ENCODE assay signal across 15 cellular contexts in the genomic region with DNA sequence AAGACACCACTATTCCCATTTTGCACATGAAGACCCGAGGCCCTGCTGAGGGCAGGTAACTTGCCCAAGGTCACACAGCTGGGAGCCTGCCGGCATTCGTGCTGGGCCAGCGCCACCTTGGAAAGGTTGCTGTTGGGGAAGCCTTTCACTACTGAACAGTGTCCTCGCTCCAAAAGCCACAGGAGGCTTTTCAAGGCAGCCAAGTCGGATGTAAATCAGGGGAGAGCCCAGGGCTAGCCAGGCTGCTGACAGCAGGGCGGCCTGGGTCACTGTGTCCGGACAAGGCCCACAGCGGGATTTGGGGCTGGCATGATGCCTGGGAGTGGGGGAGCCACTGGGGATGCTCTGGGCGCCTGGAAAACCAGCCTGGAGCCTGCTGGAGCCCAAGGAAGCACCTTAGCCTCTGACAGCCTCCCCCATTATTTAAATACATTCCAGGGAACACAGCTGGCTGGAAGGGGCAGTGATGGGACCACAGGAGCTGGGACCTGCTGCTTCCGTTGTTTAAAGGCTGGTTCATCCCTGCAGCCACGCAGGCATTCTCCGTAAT. TPM values are rescaled to one million over a fixed set of nuclear protein-coding genes. Genes with fewer than 3 reads are reported as not detected.
DNase-seq lines count a peak whose midpoint lies in the region; ATAC-seq and TF ChIP-seq lines count a peak whose summit lies in the region.
"Had no signal": no experiment of that assay in that cellular context is flagged by ENCODE, and none has a peak within 500 bp of the region (broad histone marks: within the 10 kb centered on the region; RNA-seq: fewer than 3 reads in every experiment).

No MANE protein-coding gene starts in this region.

- H3K27ac Mint-ChIP-seq in HFFc6 (peak overlapping the region; percentile 90), T-helper 17 cell (peak overlapping the region; percentile 41)
- H3K27ac Mint-ChIP-seq in stimulated activated memory B cell treated with anti-CD40 and anti-IgM and Interleukin-4, amounts not matched to agents 10 μg/mL and 1 μg/mL and 100 μg/mL, for 72 hours, result peak overlapping the region; percentile 91
- H3K27ac Mint-ChIP-seq in activated CD4-positive, alpha-beta memory T cell treated with anti-CD3 and anti-CD28 coated beads for 36 hours, result no peak overlapping the region
- H3K27ac Mint-ChIP-seq: immature natural killer cell, natural killer cell had no signal

- peaks cover 74% of the 10 kb centered on the region for H3K4me1 Mint-ChIP-seq in HFFc6 (ENCODE audit: low read depth)
- peaks cover 19% of the 10 kb centered on the region for H3K4me1 Mint-ChIP-seq in T-helper 17 cell
- H3K4me1 Mint-ChIP-seq in stimulated activated memory B cell treated with anti-CD40 and anti-IgM and Interleukin-4, amounts not matched to agents 10 μg/mL and 1 μg/mL and 100 μg/mL, for 72 hours, result peaks cover 81% of the 10 kb centered on the region
- peaks cover 28% of the 10 kb centered on the region for H3K4me1 Mint-ChIP-seq in activated CD4-positive, alpha-beta memory T cell treated with anti-CD3 and anti-CD28 coated beads for 36 hours (ENCODE audit: low read depth)

- H3K36me3 Mint-ChIP-seq in HFFc6 (ENCODE audit: low read depth) (peaks cover 33% of the 10 kb centered on the region), T-helper 17 cell (ENCODE audit: low read depth) (peaks cover 4% of the 10 kb centered on the region)
- peaks cover 51% of the 10 kb centered on the region for H3K36me3 Mint-ChIP-seq in stimulated activated memory B cell treated with anti-CD40 and anti-IgM and Interleukin-4, amounts not matched to agents 10 μg/mL and 1 μg/mL and 100 μg/mL, for 72 hours
- peaks cover 13% of the 10 kb centered on the region for H3K36me3 Mint-ChIP-seq in activated CD4-positive, alpha-beta memory T cell treated with anti-CD3 and anti-CD28 coated beads for 36 hours
- H3K36me3 Mint-ChIP-seq: natural killer cell had no signal

- TF ChIP-seq CTCF in HFFc6 (IDR thresholded peaks at IDR 0.05), result no peak

- DNase-seq in HFFc6 (no peak), T-helper 17 cell (no peak), iPS-NIHi11 (ENCODE audit: low spot score) (peak; percentile 47), NCI-H510A (lab: John Stamatoyannopoulos, UW) (no peak), HT-29 (ENCODE audit: low spot score) (no peak), NCI-H82 (lab: John Stamatoyannopoulos, UW) (no peak)
- DNase-seq in activated CD4-positive, alpha-beta memory T cell treated with anti-CD3 and anti-CD28 coated beads for 36 hours, result no peak
- DNase-seq: activated CD4-positive, CD25-positive, alpha-beta regulatory T cell treated with anti-CD3 and anti-CD28 coated beads, Interleukin-2, amount 50 U/mL, for 72 hours; immature natural killer cell; natural killer cell; NCI-H345; SHP77; stimulated activated naive CD4-positive, alpha-beta T cell had no signal

- no peaks in the 10 kb centered on the region for H3K9me3 ChIP-seq in T-helper 17 cell (ENCODE audit: control insufficient read depth, low read length, poor library complexity, severe bottlenecking)

- H3K27me3 Mint-ChIP-seq in HFFc6 (ENCODE audit: insufficient read depth) (peaks cover 1% of the 10 kb centered on the region), T-helper 17 cell (no peaks in the 10 kb centered on the region)
- no peaks in the 10 kb centered on the region for H3K27me3 Mint-ChIP-seq in stimulated activated memory B cell treated with anti-CD40 and anti-IgM and Interleukin-4, amounts not matched to agents 10 μg/mL and 1 μg/mL and 100 μg/mL, for 72 hours
- H3K27me3 Mint-ChIP-seq in activated CD4-positive, alpha-beta memory T cell treated with anti-CD3 and anti-CD28 coated beads for 36 hours, result no peaks in the 10 kb centered on the region

- CTCF ChIA-PET in activated CD4-positive, alpha-beta memory T cell treated with anti-CD3 and anti-CD28 coated beads for 36 hours (lab: Charles Lee), result no interaction called here

- H3K9me3 Mint-ChIP-seq in HFFc6, result no peaks in the 10 kb centered on the region
- no peaks in the 10 kb centered on the region for H3K9me3 Mint-ChIP-seq in stimulated activated memory B cell treated with anti-CD40 and anti-IgM and Interleukin-4, amounts not matched to agents 10 μg/mL and 1 μg/mL and 100 μg/mL, for 72 hours
- H3K9me3 Mint-ChIP-seq in activated CD4-positive, alpha-beta memory T cell treated with anti-CD3 and anti-CD28 coated beads for 36 hours, result no peaks in the 10 kb centered on the region
- H3K9me3 Mint-ChIP-seq: immature natural killer cell, natural killer cell had no signal

- H3K4me3 Mint-ChIP-seq in HFFc6 (peak overlapping the region; percentile 61), T-helper 17 cell (no peak overlapping the region)
- H3K4me3 Mint-ChIP-seq in stimulated activated memory B cell treated with anti-CD40 and anti-IgM and Interleukin-4, amounts not matched to agents 10 μg/mL and 1 μg/mL and 100 μg/mL, for 72 hours, result no peak overlapping the region
- no peak overlapping the region for H3K4me3 Mint-ChIP-seq in activated CD4-positive, alpha-beta memory T cell treated with anti-CD3 and anti-CD28 coated beads for 36 hours
- H3K4me3 Mint-ChIP-seq: immature natural killer cell, natural killer cell had no signal

- intact Hi-C loops in activated CD4-positive, alpha-beta memory T cell treated with anti-CD3 and anti-CD28 coated beads for 36 hours (cut with micrococcal nuclease), result no loop called here

- no peak for ATAC-seq in T-helper 17 cell
- no peak for ATAC-seq in stimulated activated memory B cell treated with anti-CD40 and anti-IgM and Interleukin-4, amounts not matched to agents 10 μg/mL and 1 μg/mL and 100 μg/mL, for 72 hours
- ATAC-seq: esophagus mucosa, natural killer cell had no signal

- POLR2A ChIA-PET in activated CD4-positive, alpha-beta memory T cell treated with anti-CD3 and anti-CD28 coated beads for 36 hours (lab: Charles Lee), result no interaction called here

RNA-seq across cellular contexts. Expression of a gene that starts 10.5 kb away (rescaled TPM):
- 10 to 100 TPM; 22.5 to 33.0 (median 28.6) TPM for total RNA-seq in HFFc6 (2021; fragmentation: NEBNext Ultra II Directional; extraction: Animal tissue kit (Norgen Biotek cat#: 25700))
- 10 to 100 TPM; 51.8 to 68.6 TPM for total RNA-seq in T-helper 17 cell
- total RNA-seq in HT-29 (2014; rRNA removed; shearing (Covaris generic)), result 51.5 and 55.3 TPM in 2 replicates
- total RNA-seq in activated CD4-positive, alpha-beta memory T cell treated with anti-CD3 and anti-CD28 coated beads for 36 hours, result 10 to 100 TPM; 44.0 to 45.1 TPM
